In the genomic region with DNA sequence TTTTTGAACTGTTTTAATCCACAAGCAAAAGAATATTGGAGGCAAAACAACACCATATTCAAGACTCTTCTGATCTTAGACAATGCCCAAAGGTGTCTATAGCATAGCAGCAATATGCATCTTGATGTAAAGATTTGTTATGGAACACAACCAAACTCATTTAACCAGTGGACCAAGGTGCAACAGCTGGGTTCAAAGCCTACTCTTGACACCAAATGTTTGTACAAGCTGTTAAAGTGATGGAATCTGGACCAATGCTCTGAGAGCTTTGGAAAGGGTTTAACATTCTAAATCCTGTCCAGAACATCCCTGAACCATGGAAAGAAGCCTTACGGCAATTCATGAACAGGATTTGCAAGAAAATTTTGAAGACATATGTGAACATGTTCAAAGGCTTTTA, we compare ENCODE assay signal across 9 cellular contexts.
"Had no signal": no experiment of that assay in that cellular context is flagged by ENCODE, and none has a peak within 500 bp of the region (broad histone marks: within the 10 kb centered on the region; RNA-seq: fewer than 3 reads in every experiment).

No MANE protein-coding gene starts in this region.

- DNase-seq: GM23248, GOT3, H7, H9, HCEC 1CT, HFFc6 had no signal

- H3K27ac ChIP-seq: GM23248 had no signal

- H2AFZ ChIP-seq: GM23248, GM23338 had no signal

- H3K36me3 ChIP-seq: HAP-1 had no signal

- H3K9ac ChIP-seq: GM23248 had no signal

- H3K4me2 ChIP-seq: GM23338 had no signal

- H3K9me3 ChIP-seq: HAP-1 had no signal

- ATAC-seq: GM23338, HCT116 had no signal

- H3K4me3 ChIP-seq: GM23248, GM23338, HAP-1 had no signal

- H3K4me1 ChIP-seq: HAP-1 had no signal
